In genomic region chr12:53727310-53728041, GRCh38 we compare ENCODE assay signal across 1 cellular context.
TF ChIP-seq lines count a peak whose summit lies in the region.

Gene CALCOCO1, minus strand, starts transcription at chr12:53727452. Its CDS starts 2,210 bp downstream, at chr12:53725242.

TF ChIP-seq in GM23338, 12 proteins besides CTCF, POLR2A, EP300 and RAD21 (continued from another document):
- TF ChIP-seq ZNF331 (CRISPR knock-in tag; IDR thresholded peaks at IDR 0.05; ENCODE audit: low read depth) (0 out of 2 replicates have a peak, but pooled peaks have one; percentile 27), ETS1 (IDR thresholded peaks at IDR 0.05) (peak; percentile 100), JUNB (IDR thresholded peaks at IDR 0.05; ENCODE audit: unreplicated experiment) (no peak), REST (IDR thresholded peaks at IDR 0.05; ENCODE audit: unreplicated experiment) (no peak), NANOG (IDR thresholded peaks at IDR 0.05; ENCODE audit: borderline replicate concordance) (no peak)
